In genomic region chr10:77636286-77636966, GRCh38 we compare ENCODE assay signal across 9 cellular contexts. TPM values are rescaled to one million over a fixed set of nuclear protein-coding genes. Genes with fewer than 3 reads are reported as not detected.
A peak's percentile ranks its signal among the peaks of the same experiment; 100 is the strongest.
DNase-seq lines count a peak whose midpoint lies in the region; ATAC-seq and TF ChIP-seq lines count a peak whose summit lies in the region.
"Had no signal": no experiment of that assay in that cellular context is flagged by ENCODE, and none has a peak within 500 bp of the region (broad histone marks: within the 10 kb centered on the region; RNA-seq: fewer than 3 reads in every experiment).

No MANE protein-coding gene starts in this region.

- H3K4me3 ChIP-seq in BLaER1 (peak overlapping the region; percentile 79), epithelial cell of esophagus (ENCODE audit: low read length) (peak overlapping the region; percentile 64)

- no peak for TF ChIP-seq CTCF in epithelial cell of esophagus (IDR thresholded peaks at IDR 0.05; ENCODE audit: insufficient read depth, low read depth, low read length, missing control alignments)

- peak; percentile 29 for DNase-seq in NCI-H345 (lab: John Stamatoyannopoulos, UW)
- no peak for DNase-seq in epithelial cell of esophagus (ENCODE audit: low read depth)
- DNase-seq in occipital lobe (lab: John Stamatoyannopoulos, UW): peak; percentile 18
- no peak for DNase-seq in G401 (ENCODE audit: low spot score)
- no peak for DNase-seq in HUDEP-2 (lab: John Stamatoyannopoulos, UW; ENCODE audit: unreplicated experiment in 76 of 76)
- DNase-seq: T-helper 9 cell had no signal

- no peaks in the 10 kb centered on the region for H3K36me3 ChIP-seq in BLaER1

- peaks cover 28% of the 10 kb centered on the region for H3K4me1 ChIP-seq in BLaER1

- ATAC-seq in GM18907 (IDR thresholded peaks at IDR 0.05; ENCODE audit: unreplicated experiment) (no peak), HG03432 (IDR thresholded peaks at IDR 0.05; ENCODE audit: unreplicated experiment) (no peak)

- peaks cover 84% of the 10 kb centered on the region for H3K27me3 ChIP-seq in BLaER1

- no peaks in the 10 kb centered on the region for H3K9me3 ChIP-seq in BLaER1

- H3K27ac ChIP-seq in BLaER1: no peak overlapping the region

- in situ Hi-C loops in G401 (cut with HindIII; ENCODE audit: low sequenced_read_pairs): loop anchor here (25.0 kb wide), 1 partner anchor 474 kb away; no protein-coding TSS in a partner anchor

- H3K9ac ChIP-seq in BLaER1: no peak overlapping the region

- H4K20me1 ChIP-seq in BLaER1: peaks cover 25% of the 10 kb centered on the region; the same call in 1 of the 2 replicates

- peak overlapping the region; percentile 98 for H3K4me2 ChIP-seq in BLaER1

RNA-seq across cellular contexts. Expression of gene KCNMA1, which starts 1.2 kb away (rescaled TPM):
- total RNA-seq in occipital lobe: 43.0 TPM
- total RNA-seq in G401 (2014; rRNA removed; shearing (Covaris generic)): 0.81 and 3.9 TPM in 2 replicates

Comparison
In these comparisons a context has a peak if more than half of its experiments do, and no peak if none do; other contexts are left out.
1. DNase-seq: peak in NCI-H345 (single experiment) and occipital lobe (single experiment); none in epithelial cell of esophagus (single experiment), G401 (single experiment) and HUDEP-2 (0 of 76).